Comparison of ENCODE assay signal across 8 cellular contexts in genomic region chr20:32681175-32682084, GRCh38. TPM values are rescaled to one million over a fixed set of nuclear protein-coding genes. Genes with fewer than 3 reads are reported as not detected.
DNase-seq lines count a peak whose midpoint lies in the region; ATAC-seq and TF ChIP-seq lines count a peak whose summit lies in the region.

No MANE protein-coding gene starts in this region.

- H3K27me3 ChIP-seq in CD8-positive, alpha-beta T cell (ENCODE audit: insufficient read depth, low read length): no peaks in the 10 kb centered on the region

- DNase-seq in ELR (ENCODE audit: low read depth): peak; percentile 47
- DNase-seq in NCI-H1417 (lab: John Stamatoyannopoulos, UW): peak; percentile 61 to 81 (median 72)
- peak; percentile 20 for DNase-seq in activated naive CD8-positive, alpha-beta T cell treated with anti-CD3 and anti-CD28 coated beads for 36 hours
- DNase-seq in mesothelial cell of epicardium (ENCODE audit: low spot score in 2 of 2, unreplicated experiment in 2 of 2): peak in 1 of 2 experiments; percentile 59
- no peak for DNase-seq in LoVo (ENCODE audit: low spot score)
- DNase-seq in CD8-positive, alpha-beta T cell: no peak

- no peaks in the 10 kb centered on the region for H3K36me3 Mint-ChIP-seq in activated naive CD8-positive, alpha-beta T cell treated with anti-CD3 and anti-CD28 coated beads for 36 hours
- no peaks in the 10 kb centered on the region for H3K36me3 Mint-ChIP-seq in mesothelial cell of epicardium
- H3K36me3 Mint-ChIP-seq in CD8-positive, alpha-beta T cell: no peaks in the 10 kb centered on the region

- no peaks in the 10 kb centered on the region for H3K9me3 Mint-ChIP-seq in activated naive CD8-positive, alpha-beta T cell treated with anti-CD3 and anti-CD28 coated beads for 36 hours
- H3K9me3 Mint-ChIP-seq in mesothelial cell of epicardium: no peaks in the 10 kb centered on the region
- no peaks in the 10 kb centered on the region for H3K9me3 Mint-ChIP-seq in CD8-positive, alpha-beta T cell

- no peak overlapping the region for H3K4me3 ChIP-seq in CD8-positive, alpha-beta T cell (ENCODE audit: low read depth, low read length)

- CTCF ChIA-PET in CD8-positive, alpha-beta T cell (lab: Charles Lee): interaction anchor here (1.2 to 20.2 kb wide), 2 partner anchors 96 to 108 kb away, joined by 3 to 305 read pairs; no protein-coding TSS in a partner anchor

- no peaks in the 10 kb centered on the region for H3K27me3 Mint-ChIP-seq in activated naive CD8-positive, alpha-beta T cell treated with anti-CD3 and anti-CD28 coated beads for 36 hours
- no peaks in the 10 kb centered on the region for H3K27me3 Mint-ChIP-seq in mesothelial cell of epicardium (ENCODE audit: low read depth)
- no peaks in the 10 kb centered on the region for H3K27me3 Mint-ChIP-seq in CD8-positive, alpha-beta T cell (ENCODE audit: low read depth)

- H3K4me1 Mint-ChIP-seq in activated naive CD8-positive, alpha-beta T cell treated with anti-CD3 and anti-CD28 coated beads for 36 hours: peaks cover 8% of the 10 kb centered on the region
- peaks cover 39% of the 10 kb centered on the region for H3K4me1 Mint-ChIP-seq in mesothelial cell of epicardium
- H3K4me1 Mint-ChIP-seq in CD8-positive, alpha-beta T cell (ENCODE audit: low read depth): peaks cover 11% of the 10 kb centered on the region

- no peak overlapping the region for H3K4me3 Mint-ChIP-seq in activated naive CD8-positive, alpha-beta T cell treated with anti-CD3 and anti-CD28 coated beads for 36 hours
- no peak overlapping the region for H3K4me3 Mint-ChIP-seq in mesothelial cell of epicardium
- no peak overlapping the region for H3K4me3 Mint-ChIP-seq in CD8-positive, alpha-beta T cell

- H3K4me1 ChIP-seq in CD8-positive, alpha-beta T cell (ENCODE audit: insufficient read depth, low read length): no peaks in the 10 kb centered on the region

- H3K9me3 ChIP-seq in CD8-positive, alpha-beta T cell (ENCODE audit: low read length): no peaks in the 10 kb centered on the region

- no peak overlapping the region for H3K27ac ChIP-seq in CD8-positive, alpha-beta T cell (ENCODE audit: low read depth, low read length)

- ATAC-seq in HG02870 (IDR thresholded peaks at IDR 0.05; ENCODE audit: unreplicated experiment): no peak
- ATAC-seq in HG02885 (IDR thresholded peaks at IDR 0.05; ENCODE audit: poor library complexity, unreplicated experiment): no peak
- ATAC-seq in CD8-positive, alpha-beta T cell: no peak

- intact Hi-C loops in CD8-positive, alpha-beta T cell (cut with DNase I, micrococcal nuclease): no loop called here

- no peaks in the 10 kb centered on the region for H3K36me3 ChIP-seq in CD8-positive, alpha-beta T cell (ENCODE audit: insufficient read depth, low read length)

- TF ChIP-seq CTCF in mesothelial cell of epicardium (IDR thresholded peaks at IDR 0.05; ENCODE audit: unreplicated experiment): no peak
- no peak for TF ChIP-seq CTCF in CD8-positive, alpha-beta T cell (IDR thresholded peaks at IDR 0.05)

- POLR2A ChIA-PET in CD8-positive, alpha-beta T cell (lab: Charles Lee): no interaction called here

- H3K27ac Mint-ChIP-seq in activated naive CD8-positive, alpha-beta T cell treated with anti-CD3 and anti-CD28 coated beads for 36 hours: no peak overlapping the region
- H3K27ac Mint-ChIP-seq in mesothelial cell of epicardium: peak overlapping the region; percentile 87
- no peak overlapping the region for H3K27ac Mint-ChIP-seq in CD8-positive, alpha-beta T cell

RNA-seq across cellular contexts. Expression of gene C20orf203, which starts 7.7 kb away (rescaled TPM):
- total RNA-seq in activated naive CD8-positive, alpha-beta T cell treated with anti-CD3 and anti-CD28 coated beads for 36 hours: under 1 TPM in 1 of 2 experiments, not detected in 1; 0.04 TPM
- total RNA-seq in mesothelial cell of epicardium: 0.98 to 1.6 TPM (median 1.2 TPM) in 3 replicates
- total RNA-seq in CD8-positive, alpha-beta T cell: under 1 TPM; 0.22 to 0.33 TPM

Comparison
In these comparisons a context has a peak if more than half of its experiments do, and no peak if none do; other contexts are left out.
1. DNase-seq: peak in ELR (single experiment), NCI-H1417 (3 of 3) and activated naive CD8-positive, alpha-beta T cell treated with anti-CD3 and anti-CD28 coated beads for 36 hours (single experiment); none in LoVo (single experiment) and CD8-positive, alpha-beta T cell (0 of 7).